Comparison of ENCODE assay signal across 28 cellular contexts in the genomic region with DNA sequence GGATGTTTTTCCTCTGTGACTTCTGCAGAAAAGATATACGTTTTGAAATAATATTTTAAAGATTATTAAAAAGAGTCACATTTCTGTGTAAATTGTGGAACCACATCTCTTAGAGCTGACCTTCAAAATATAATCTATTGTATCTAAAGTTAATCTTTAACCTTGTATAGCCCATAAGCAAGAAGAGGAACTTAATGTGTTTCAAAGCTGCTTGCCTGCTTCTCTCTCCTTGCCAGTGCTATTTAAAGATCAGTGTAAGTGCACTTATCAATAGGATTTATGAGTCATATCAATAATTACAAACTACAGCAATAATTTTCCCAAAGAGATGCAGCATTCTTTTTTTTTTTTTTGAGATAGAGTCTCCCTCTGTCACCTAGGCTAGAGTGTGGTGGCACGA. TPM values are rescaled to one million over a fixed set of nuclear protein-coding genes. Genes with fewer than 3 reads are reported as not detected.
DNase-seq lines count a peak whose midpoint lies in the region; ATAC-seq and TF ChIP-seq lines count a peak whose summit lies in the region.
"Had no signal": no experiment of that assay in that cellular context is flagged by ENCODE, and none has a peak within 500 bp of the region (broad histone marks: within the 10 kb centered on the region; RNA-seq: fewer than 3 reads in every experiment).

No MANE protein-coding gene starts in this region.

- no peak overlapping the region for H2AK5ac ChIP-seq in trophoblast cell (ENCODE audit: low read length)

- no peak for DNase-seq in mucosa of descending colon
- no peak for DNase-seq in trophoblast cell
- no peak for DNase-seq in NCI-H1436 treated with DMSO at 0.1 percent for 48 hours (lab: John Stamatoyannopoulos, UW)
- no peak for DNase-seq in DMS79 treated with DMSO at 0.1 percent for 48 hours (lab: John Stamatoyannopoulos, UW)
- DNase-seq: activated CD4-positive, alpha-beta T cell treated with anti-CD3 and anti-CD28 coated beads for 1 hour; activated CD8-positive, alpha-beta memory T cell treated with anti-CD3 and anti-CD28 coated beads for 24 hours; activated naive CD4-positive, alpha-beta T cell treated with anti-CD3 and anti-CD28 coated beads, Interleukin-2, amount 10 ng/mL, durations not matched to agents 7 days and 5 days; activated T-cell treated with anti-CD3 and anti-CD28 coated beads, Interleukin-2, amount 50 U/mL, for 72 hours; CD4-positive, alpha-beta memory T cell; DMS153; GF-D8; KG1; kidney glomerular epithelial cell; NCI-H1694; NCI-H2227 treated with DMSO at 0.1 percent for 48 hours; Right ventricle myocardium superior; stimulated activated CD4-positive, alpha-beta T cell treated with anti-CD3 and anti-CD28 coated beads, Interleukin-2, amount 100 ng/mL, for 24 hours; T1000; tibial artery had no signal

- H4K8ac ChIP-seq in trophoblast cell (ENCODE audit: low read depth, low read length), result no peak overlapping the region

- H3K79me2 ChIP-seq in trophoblast cell (ENCODE audit: control insufficient read depth, insufficient read depth, low read length, poor library complexity), result no peaks in the 10 kb centered on the region

- H3K9ac ChIP-seq in trophoblast cell (ENCODE audit: low read length), result no peak overlapping the region

- intact Hi-C loops in mucosa of descending colon (cut with DNase I, micrococcal nuclease), result no loop called here

- H3K36me3 ChIP-seq in mucosa of descending colon (ENCODE audit: low read depth), result no peaks in the 10 kb centered on the region
- H3K36me3 ChIP-seq in trophoblast cell (ENCODE audit: control insufficient read depth in 1 of 2, insufficient read depth in 2 of 2, low read length in 2 of 2), result no peaks in the 10 kb centered on the region
- H3K36me3 ChIP-seq: neutrophil, tibial artery had no signal

- no peak overlapping the region for H3K18ac ChIP-seq in trophoblast cell (ENCODE audit: low read length)

- H2BK5ac ChIP-seq in trophoblast cell (ENCODE audit: low read depth, low read length, poor library complexity), result no peak overlapping the region

- H3K4me1 ChIP-seq in mucosa of descending colon (ENCODE audit: low read depth), result peaks cover 13% of the 10 kb centered on the region
- H3K4me1 ChIP-seq in trophoblast cell (ENCODE audit: control insufficient read depth in 1 of 2, insufficient read depth in 2 of 2, low read length in 2 of 2), result no peaks in the 10 kb centered on the region
- H3K4me1 ChIP-seq: tibial artery had no signal

- H2BK120ac ChIP-seq in trophoblast cell (ENCODE audit: insufficient read depth, low read length, poor library complexity), result no peak overlapping the region

- H3K4me3 ChIP-seq in mucosa of descending colon (no peak overlapping the region), trophoblast cell (ENCODE audit: low read depth, low read length) (no peak overlapping the region)
- H3K4me3 ChIP-seq: skin epidermis, tibial artery had no signal

- no peaks in the 10 kb centered on the region for H3K79me1 ChIP-seq in trophoblast cell (ENCODE audit: low read length)

- TF ChIP-seq CTCF in mucosa of descending colon (IDR thresholded peaks at IDR 0.05), result no peak

- peak; percentile 64 for ATAC-seq in GM18870 (IDR thresholded peaks at IDR 0.05; ENCODE audit: unreplicated experiment)
- peak; percentile 58 for ATAC-seq in HG02678 (IDR thresholded peaks at IDR 0.05; ENCODE audit: unreplicated experiment)
- ATAC-seq in HG03520 (IDR thresholded peaks at IDR 0.05; ENCODE audit: unreplicated experiment), result peak; percentile 85
- ATAC-seq in mucosa of descending colon, result peak; percentile 71
- ATAC-seq in HG02970 (IDR thresholded peaks at IDR 0.05; ENCODE audit: low FRiP score, unreplicated experiment), result no peak
- ATAC-seq: activated T-cell treated with anti-CD3 and anti-CD28 coated beads, Interleukin-2, amount 50 U/mL, for 72 hours; stimulated activated memory B cell treated with anti-CD40 and anti-IgM and Interleukin-4, amounts not matched to agents 10 μg/mL and 1 μg/mL and 100 μg/mL, for 72 hours had no signal

- no peak overlapping the region for H3K4me2 ChIP-seq in trophoblast cell (ENCODE audit: low read length)

- H3K27me3 ChIP-seq in trophoblast cell (ENCODE audit: insufficient read depth, low read length), result no peaks in the 10 kb centered on the region
- H3K27me3 ChIP-seq: neutrophil, tibial artery had no signal

- H3K23ac ChIP-seq in trophoblast cell (ENCODE audit: low read length), result no peak overlapping the region

- no peak overlapping the region for H2BK12ac ChIP-seq in trophoblast cell (ENCODE audit: low read length)

- no peak overlapping the region for H4K12ac ChIP-seq in trophoblast cell (ENCODE audit: low read depth, low read length)

- no peak overlapping the region for H3K27ac ChIP-seq in trophoblast cell (ENCODE audit: low read depth, low read length)
- H3K27ac ChIP-seq: neutrophil, skin epidermis, tibial artery had no signal

- H2AFZ ChIP-seq in trophoblast cell (ENCODE audit: insufficient read depth, low read length, poor library complexity), result no peak overlapping the region

- WGBS in trophoblast cell (ENCODE audit: extremely low coverage, insufficient coverage, insufficient read length), result no CpG with 5 or more reads among the region's 2 CpGs

- H3K4ac ChIP-seq in trophoblast cell (ENCODE audit: low read depth, low read length), result no peak overlapping the region

- H3K9me3 ChIP-seq in mucosa of descending colon (no peaks in the 10 kb centered on the region), trophoblast cell (ENCODE audit: insufficient read depth, low read depth, low read length) (no peaks in the 10 kb centered on the region)
- H3K9me3 ChIP-seq: neutrophil, tibial artery had no signal

- H4K91ac ChIP-seq in trophoblast cell (ENCODE audit: low read depth, low read length), result no peak overlapping the region

- no peak overlapping the region for H3K14ac ChIP-seq in trophoblast cell (ENCODE audit: low read length)

RNA-seq across cellular contexts. Expression of a gene that starts 29.4 kb away (rescaled TPM):
- 10 to 100 TPM; 28.7 to 65.5 (median 30.1) TPM for total RNA-seq in mucosa of descending colon
- polyA plus RNA-seq in trophoblast cell (2013), result 0.23 and 0.29 TPM in 2 replicates
- total RNA-seq: activated T-cell treated with anti-CD3 and anti-CD28 coated beads, Interleukin-2, amount 50 U/mL, for 72 hours; CD4-positive, alpha-beta memory T cell; myocyte; pulmonary artery endothelial cell had no signal
- polyA plus RNA-seq: CD4-positive, alpha-beta memory T cell had no signal

RNA-seq across cellular contexts. Expression of a gene that starts 59.4 kb away (rescaled TPM):
- total RNA-seq in mucosa of descending colon, result not detected
- polyA plus RNA-seq in trophoblast cell (2013), result not detected in 2 replicates
- total RNA-seq: activated T-cell treated with anti-CD3 and anti-CD28 coated beads, Interleukin-2, amount 50 U/mL, for 72 hours; CD4-positive, alpha-beta memory T cell; myocyte; pulmonary artery endothelial cell; Right ventricle myocardium superior had no signal
- polyA plus RNA-seq: CD4-positive, alpha-beta memory T cell had no signal
